11 cellular contexts compared by ENCODE assay signal in genomic region chr13:33644607-33645543, GRCh38.
DNase-seq lines count a peak whose midpoint lies in the region; ATAC-seq, FAIRE-seq and TF ChIP-seq lines count a peak whose summit lies in the region.
"Had no signal": no experiment of that assay in that cellular context is flagged by ENCODE, and none has a peak within 500 bp of the region (broad histone marks: within the 10 kb centered on the region; RNA-seq: fewer than 3 reads in every experiment).

No MANE protein-coding gene starts in this region.

- peak overlapping the region; percentile 8 for H3K27ac ChIP-seq in rectal smooth muscle tissue (ENCODE audit: low read depth, low read length)

- DNase-seq in GM04503 (ENCODE audit: low read depth) (peak; percentile 45), NCI-H2227 treated with DMSO at 0.1 percent for 48 hours (lab: John Stamatoyannopoulos, UW) (peak; percentile 80), GM13976 (ENCODE audit: low spot score) (no peak), GM19240 (ENCODE audit: insufficient read length, low spot score) (no peak), type B pancreatic cell (ENCODE audit: extremely low spot score, unreplicated experiment) (no peak)
- DNase-seq: nucleus accumbens had no signal

- no peak overlapping the region for H3K27ac Mint-ChIP-seq in type B pancreatic cell

- no peak for ATAC-seq in HG02571 (IDR thresholded peaks at IDR 0.05; ENCODE audit: unreplicated experiment)

- no peak for TF ChIP-seq CTCF in GM13976 (IDR thresholded peaks at IDR 0.05; ENCODE audit: borderline replicate concordance, control extremely low read depth, extremely low read depth, insufficient read depth, missing control alignments)
- TF ChIP-seq CTCF in type B pancreatic cell (conservative IDR thresholded peaks at IDR 0.05): no peak

- H3K9me3 Mint-ChIP-seq in type B pancreatic cell: no peaks in the 10 kb centered on the region

- peaks cover 13% of the 10 kb centered on the region for H3K4me1 Mint-ChIP-seq in type B pancreatic cell (ENCODE audit: unreplicated experiment)

- H3K36me3 Mint-ChIP-seq in type B pancreatic cell: no peaks in the 10 kb centered on the region

- no peak overlapping the region for H3K4me3 ChIP-seq in rectal smooth muscle tissue (ENCODE audit: low read length)

- H3K27me3 Mint-ChIP-seq in type B pancreatic cell: no peaks in the 10 kb centered on the region

- no peaks in the 10 kb centered on the region for H3K36me3 ChIP-seq in rectal smooth muscle tissue (ENCODE audit: control insufficient read depth, insufficient read depth, low read length)

- FAIRE-seq in endometrium (lab: Jason Lieb, UNC): peak; percentile 90
- FAIRE-seq: HTR-8/SVneo, RCC 7860 had no signal

- H3K27me3 ChIP-seq in rectal smooth muscle tissue (ENCODE audit: control insufficient read depth, insufficient read depth, low read length): no peaks in the 10 kb centered on the region

- in situ Hi-C loops in GM13976 (cut with MboI; ENCODE audit: low sequenced_read_pairs, unreplicated experiment): no loop called here

- no peak overlapping the region for H3K4me3 Mint-ChIP-seq in type B pancreatic cell

- H3K4me1 ChIP-seq in rectal smooth muscle tissue (ENCODE audit: control insufficient read depth, insufficient read depth, low read length): peaks cover 10% of the 10 kb centered on the region

- H3K9ac ChIP-seq in rectal smooth muscle tissue (ENCODE audit: low read length): no peak overlapping the region

Comparison
In these comparisons a context has a peak if more than half of its experiments do, and no peak if none do; other contexts are left out.
1. DNase-seq: peak in GM04503 (single experiment) and NCI-H2227 treated with DMSO at 0.1 percent for 48 hours (single experiment); none in GM13976 (single experiment), GM19240 (single experiment) and type B pancreatic cell (single experiment).